Comparison of ENCODE assay signal across 19 cellular contexts in genomic region chr6:46144270-46144669, GRCh38. TPM values are rescaled to one million over a fixed set of nuclear protein-coding genes. Genes with fewer than 3 reads are reported as not detected.
DNase-seq lines count a peak whose midpoint lies in the region; ATAC-seq, FAIRE-seq and TF ChIP-seq lines count a peak whose summit lies in the region.
"Had no signal": no experiment of that assay in that cellular context is flagged by ENCODE, and none has a peak within 500 bp of the region (broad histone marks: within the 10 kb centered on the region; RNA-seq: fewer than 3 reads in every experiment).

No MANE protein-coding gene starts in this region.

- POLR2A ChIA-PET in HEK293 (lab: Yijun Ruan, JAX), result no interaction called here
- POLR2A ChIA-PET in GM12878 (lab: Charles Lee), result no interaction called here

- intact Hi-C loops in GM12878 (cut with micrococcal nuclease; ENCODE audit: unreplicated experiment) (no loop called here), thyroid gland (cut with DNase I) (no loop called here)

- CTCF ChIA-PET in HEK293 (lab: Yijun Ruan, JAX), result interaction anchor here (0.9 kb wide), 1 partner anchor 15 kb away, joined by 3 read pairs; no protein-coding TSS in a partner anchor
- CTCF ChIA-PET in GM12878 (lab: Yijun Ruan, JAX), result no interaction called here

- 94% methylated on average over 1 of the region's 1 CpG for WGBS in GM12878 (ENCODE audit: insufficient coverage, insufficient replicate concordance, low lambda C conversion rate, missing lambda C conversion rate)
- 68 to 69% methylated on average over 1 of the region's 1 CpG for WGBS in thyroid gland, 2 donors

- DNase-seq in GM18507 (ENCODE audit: extremely low spot score, insufficient read length, low read depth) (no peak), GM12878 (ENCODE audit: low read depth, low spot score) (no peak), thyroid gland (peak; percentile 12 to 35), osteocyte (ENCODE audit: extremely low spot score, unreplicated experiment) (no peak), NCI-H2107 (lab: John Stamatoyannopoulos, UW) (no peak)
- no peak for DNase-seq in activated T-cell treated with anti-CD3 and anti-CD28 coated beads, Interleukin-2, amount 50 U/mL, for 72 hours
- DNase-seq: ACHN; Calu3; CD4-positive, CD25-positive, alpha-beta regulatory T cell; DMS 273 treated with DMSO at 0.1 percent for 48 hours; GOT3; HFFc6; KG1 had no signal

- H3K4me1 ChIP-seq in HEK293 (ENCODE audit: control insufficient read depth, insufficient read depth, low read length) (no peaks in the 10 kb centered on the region), GM12878 (ENCODE audit: control insufficient read depth, insufficient read depth, low read length) (no peaks in the 10 kb centered on the region), thyroid gland (peaks cover 0 to 6% of the 10 kb centered on the region in 2 donors)
- H3K4me1 ChIP-seq: BLaER1 treated with 17β-estradiol and CSF1 and Interleukin-3, amounts not matched to agents 10 nM and 100 nM had no signal

- H3K27ac Mint-ChIP-seq in activated T-cell treated with anti-CD3 and anti-CD28 coated beads, Interleukin-2, amount 50 U/mL, for 72 hours, result no peak overlapping the region
- no peak overlapping the region for H3K27ac Mint-ChIP-seq in osteocyte (ENCODE audit: unreplicated experiment)
- H3K27ac Mint-ChIP-seq: CD4-positive, CD25-positive, alpha-beta regulatory T cell; HFFc6; IgD-negative memory B cell had no signal

- no peaks in the 10 kb centered on the region; the same call in 1 of the 2 replicates for H3K79me2 ChIP-seq in GM12878 (ENCODE audit: control insufficient read depth, insufficient read depth, low read length)

- H2AFZ ChIP-seq in GM12878 (ENCODE audit: control insufficient read depth, low read depth, low read length), result no peak overlapping the region

- H3K9me3 ChIP-seq in HEK293 (ENCODE audit: control insufficient read depth, insufficient read depth, low read depth, low read length), result no peaks in the 10 kb centered on the region
- no peaks in the 10 kb centered on the region for H3K9me3 ChIP-seq in GM12878 (replicated peaks; ENCODE audit: control insufficient read depth, insufficient read depth, low read length)
- H3K9me3 ChIP-seq in thyroid gland, result no peaks in the 10 kb centered on the region
- H3K9me3 ChIP-seq: BLaER1 treated with 17β-estradiol and CSF1 and Interleukin-3, amounts not matched to agents 10 nM and 100 nM; HAP-1 had no signal

- TF ChIP-seq EP300 in GM12878 (IDR thresholded peaks at IDR 0.05; ENCODE audit: borderline replicate concordance in 1 of 2, control insufficient read depth in 1 of 2, low read depth in 2 of 2, low read length in 2 of 2), result no peak

- in situ Hi-C loops in GM12878 (cut with MboI), result no loop called here

- BruUV-seq in GM12878 (replicated peaks; lab: Mats Ljungman, UMichigan), result TSS peak; percentile 5

- TF ChIP-seq RAD21 in GM12878 (IDR thresholded peaks at IDR 0.05; ENCODE audit: insufficient read depth, low read depth, low read length), result no peak

- SMC1A ChIA-PET in GM12878 (lab: Charles Lee; ENCODE audit: uncharacterized antibody, unreplicated experiment), result no interaction called here

- H3K9me3 Mint-ChIP-seq in activated T-cell treated with anti-CD3 and anti-CD28 coated beads, Interleukin-2, amount 50 U/mL, for 72 hours, result no peaks in the 10 kb centered on the region
- no peaks in the 10 kb centered on the region for H3K9me3 Mint-ChIP-seq in osteocyte (ENCODE audit: unreplicated experiment)
- H3K9me3 Mint-ChIP-seq: CD4-positive, CD25-positive, alpha-beta regulatory T cell; HFFc6; IgD-negative memory B cell had no signal

- no peaks in the 10 kb centered on the region for H4K20me1 ChIP-seq in GM12878 (ENCODE audit: control insufficient read depth, insufficient read depth)
- H4K20me1 ChIP-seq: BLaER1 treated with 17β-estradiol and CSF1 and Interleukin-3, amounts not matched to agents 10 nM and 100 nM had no signal

- no peak overlapping the region for H3K4me3 Mint-ChIP-seq in activated T-cell treated with anti-CD3 and anti-CD28 coated beads, Interleukin-2, amount 50 U/mL, for 72 hours
- H3K4me3 Mint-ChIP-seq in osteocyte (ENCODE audit: unreplicated experiment), result no peak overlapping the region
- H3K4me3 Mint-ChIP-seq: CD4-positive, CD25-positive, alpha-beta regulatory T cell; HFFc6; IgD-negative memory B cell had no signal

- H3K4me2 ChIP-seq in GM12878 (ENCODE audit: control insufficient read depth, insufficient read depth), result no peak overlapping the region
- H3K4me2 ChIP-seq: BLaER1 treated with 17β-estradiol and CSF1 and Interleukin-3, amounts not matched to agents 10 nM and 100 nM had no signal

- no peaks in the 10 kb centered on the region for H3K27me3 ChIP-seq in GM12878 (replicated peaks in 1 of 2; ENCODE audit: control insufficient read depth in 2 of 2, insufficient read depth in 2 of 2, low read length in 1 of 2)
- no peaks in the 10 kb centered on the region for H3K27me3 ChIP-seq in thyroid gland
- H3K27me3 ChIP-seq: BLaER1 treated with 17β-estradiol and CSF1 and Interleukin-3, amounts not matched to agents 10 nM and 100 nM had no signal

- H3K36me3 ChIP-seq in HEK293 (ENCODE audit: control insufficient read depth in 2 of 2, insufficient read depth in 1 of 2, low read length in 2 of 2) (peaks cover 0 to 7% of the 10 kb centered on the region in 2 experiments; a peak in 1 of 3 replicates), GM12878 (ENCODE audit: control insufficient read depth in 2 of 2, insufficient read depth in 2 of 2, low read length in 1 of 2) (peaks cover 0 to 7% of the 10 kb centered on the region in 2 experiments; a peak in 2 of 4 replicates), thyroid gland (peaks cover 0 to 3% of the 10 kb centered on the region in 2 donors)
- H3K36me3 ChIP-seq: BLaER1 treated with 17β-estradiol and CSF1 and Interleukin-3, amounts not matched to agents 10 nM and 100 nM; HAP-1 had no signal

- RAD21 ChIA-PET in GM12878 (lab: Charles Lee; ENCODE audit: unreplicated experiment), result no interaction called here

- H3K9ac ChIP-seq in GM12878 (ENCODE audit: control insufficient read depth, insufficient read depth, low read length), result no peak overlapping the region
- H3K9ac ChIP-seq: BLaER1 treated with 17β-estradiol and CSF1 and Interleukin-3, amounts not matched to agents 10 nM and 100 nM had no signal

- H3K27ac ChIP-seq in HEK293 (ENCODE audit: extremely low read depth, low read depth, low read length) (no peak overlapping the region), GM12878 (ENCODE audit: control insufficient read depth, insufficient read depth) (no peak overlapping the region), thyroid gland (no peak overlapping the region)
- H3K27ac ChIP-seq: BLaER1 treated with 17β-estradiol and CSF1 and Interleukin-3, amounts not matched to agents 10 nM and 100 nM had no signal

- TF ChIP-seq CTCF in HEK293 (tag by site-specific recombination; IDR thresholded peaks at IDR 0.05), result no peak
- TF ChIP-seq CTCF in GM12878 (IDR thresholded peaks at IDR 0.05 in 2 of 3, conservative IDR thresholded peaks at IDR 0.05 in 1 of 3; ENCODE audit: control insufficient read depth in 2 of 3, extremely low read depth in 1 of 3, insufficient read depth in 1 of 3, low read depth in 3 of 3, low read length in 3 of 3), result no peak
- TF ChIP-seq CTCF in thyroid gland (IDR thresholded peaks at IDR 0.05), result no peak
- no peak for TF ChIP-seq CTCF in osteocyte (IDR thresholded peaks at IDR 0.05)

- H3K27me3 Mint-ChIP-seq in activated T-cell treated with anti-CD3 and anti-CD28 coated beads, Interleukin-2, amount 50 U/mL, for 72 hours (ENCODE audit: low read depth), result no peaks in the 10 kb centered on the region
- peaks cover 27% of the 10 kb centered on the region for H3K27me3 Mint-ChIP-seq in osteocyte (ENCODE audit: unreplicated experiment)
- H3K27me3 Mint-ChIP-seq: CD4-positive, CD25-positive, alpha-beta regulatory T cell; IgD-negative memory B cell had no signal

- no peak overlapping the region for H3K4me3 ChIP-seq in HEK293 (ENCODE audit: low read depth, low read length)
- no peak overlapping the region for H3K4me3 ChIP-seq in GM12878
- H3K4me3 ChIP-seq in thyroid gland (replicated peaks in 1 of 3), result no peak overlapping the region
- H3K4me3 ChIP-seq: BLaER1 treated with 17β-estradiol and CSF1 and Interleukin-3, amounts not matched to agents 10 nM and 100 nM; HAP-1 had no signal

- no peaks in the 10 kb centered on the region for H3K36me3 Mint-ChIP-seq in activated T-cell treated with anti-CD3 and anti-CD28 coated beads, Interleukin-2, amount 50 U/mL, for 72 hours (ENCODE audit: insufficient read depth in 2 of 2)
- H3K36me3 Mint-ChIP-seq in osteocyte (ENCODE audit: unreplicated experiment), result no peaks in the 10 kb centered on the region
- H3K36me3 Mint-ChIP-seq: CD4-positive, CD25-positive, alpha-beta regulatory T cell had no signal

- TF ChIP-seq POLR2A in GM12878 (IDR thresholded peaks at IDR 0.05; ENCODE audit: low read depth, low read length), result no peak
- TF ChIP-seq POLR2A in thyroid gland (IDR thresholded peaks at IDR 0.05), result no peak

- FAIRE-seq in GM18507 (lab: Jason Lieb, UNC) (peak; percentile 45), GM12878 (lab: Jason Lieb, UNC) (no peak)

- H3K4me1 Mint-ChIP-seq in activated T-cell treated with anti-CD3 and anti-CD28 coated beads, Interleukin-2, amount 50 U/mL, for 72 hours (ENCODE audit: low read depth), result no peaks in the 10 kb centered on the region
- H3K4me1 Mint-ChIP-seq in osteocyte (ENCODE audit: unreplicated experiment), result no peaks in the 10 kb centered on the region
- H3K4me1 Mint-ChIP-seq: IgD-negative memory B cell had no signal

- no peak for ATAC-seq in GM12878
- ATAC-seq in activated T-cell treated with anti-CD3 and anti-CD28 coated beads, Interleukin-2, amount 50 U/mL, for 72 hours (replicated peaks in 1 of 2), result no peak

RNA-seq across cellular contexts. Expression of gene ENPP4, which starts 14.5 kb away (rescaled TPM):
- 28.7 and 32.5 TPM in 2 replicates for total RNA-seq in GM12878 (2013; cell fraction: nucleolus; rRNA removed)
- 4.7 and 6.5 TPM in 2 replicates for total RNA-seq in GM12878 (2014; rRNA removed)
- 7.3 and 7.5 TPM in 2 replicates for total RNA-seq in GM12878 (2014; rRNA removed; fragmentation: Illumina TruSeq; extraction: Trizol)
- total RNA-seq in GM12878 (2021), result 4.9 and 5.3 TPM in 2 replicates
- 2.0 TPM for polyA plus RNA-seq in GM12878 (2011; ENCODE audit: low read depth)
- 9.7 and 13.9 TPM in 2 replicates for polyA plus RNA-seq in GM12878 (2011; rRNA removed)
- polyA plus RNA-seq in GM12878 (2011; cell fraction: cytosol; rRNA removed), result 2.6 and 3.2 TPM in 2 replicates
- polyA plus RNA-seq in GM12878 (2011; cell fraction: nucleus; rRNA removed), result 3.6 and 4.3 TPM in 2 replicates
- polyA plus RNA-seq in GM12878 (2012), result 4.2 and 8.1 TPM in 2 replicates
- polyA plus RNA-seq in GM12878 (2014; fragmentation: Illumina TruSeq; extraction: Trizol), result 5.8 and 7.1 TPM in 2 replicates
- 1 to 10 TPM; 3.3 to 5.2 TPM for polyA plus RNA-seq in GM12878 (2014; fragmentation: Nextera tagmentation; extraction: Ambion mirVana)
- 2.7 and 3.9 TPM in 2 replicates for polyA plus RNA-seq in GM12878 (2014; rRNA removed)
- 1 to 10 TPM; 5.2 to 5.4 TPM for polyA plus RNA-seq in GM12878 (2016; fragmentation: Nextera tagmentation; extraction: Ambion mirVana)
- 6.1 and 10.5 TPM in 2 replicates for polyA minus RNA-seq in GM12878 (2011; rRNA and poly(A)+ RNA removed)
- polyA minus RNA-seq in GM12878 (2011; cell fraction: cytosol; rRNA and poly(A)+ RNA removed), result 3.3 and 4.0 TPM in 2 replicates
- polyA minus RNA-seq in GM12878 (2011; cell fraction: nucleus; rRNA and poly(A)+ RNA removed), result 6.6 and 6.8 TPM in 2 replicates
- total RNA-seq in thyroid gland, result 10 to 100 TPM; 16.2 to 26.3 (median 20.5) TPM
- 1 to 10 TPM; 5.8 to 6.9 TPM for total RNA-seq in activated T-cell treated with anti-CD3 and anti-CD28 coated beads, Interleukin-2, amount 50 U/mL, for 72 hours
- 0.18 and 0.27 TPM in 2 replicates for total RNA-seq in osteocyte
- total RNA-seq: A172 had no signal

RNA-seq across cellular contexts. Expression of gene ENPP5, which starts 26.5 kb away (rescaled TPM):
- total RNA-seq in GM12878 (2013; cell fraction: nucleolus; rRNA removed), result 0.50 and 0.73 TPM in 2 replicates
- total RNA-seq in GM12878 (2014; rRNA removed) (not detected in 2 replicates), GM12878 (2014; rRNA removed; fragmentation: Illumina TruSeq; extraction: Trizol) (not detected in 2 replicates), GM12878 (2021) (not detected in 2 replicates), thyroid gland (100 to 1,000 TPM in 1 of 4 donors, 10 to 100 TPM in 3; 47.7 to 103 (median 57.9) TPM), osteocyte (not detected in 2 replicates)
- polyA plus RNA-seq in GM12878 (2011; ENCODE audit: low read depth), result 0.17 TPM
- polyA plus RNA-seq in GM12878 (2011; rRNA removed) (0.03 TPM in 1 of 2 replicates, not detected in the other), GM12878 (2014; fragmentation: Illumina TruSeq; extraction: Trizol) (0.07 TPM in 1 of 2 replicates, not detected in the other), GM12878 (2014; fragmentation: Nextera tagmentation; extraction: Ambion mirVana) (under 1 TPM in 1 of 2 experiments, not detected in 1; 0.05 TPM), GM12878 (2014; rRNA removed) (not detected in 2 replicates), GM12878 (2016; fragmentation: Nextera tagmentation; extraction: Ambion mirVana) (not detected)
- not detected in 2 replicates for polyA plus RNA-seq in GM12878 (2011; cell fraction: cytosol; rRNA removed)
- 0.03 TPM in 1 of 2 replicates, not detected in the other for polyA plus RNA-seq in GM12878 (2011; cell fraction: nucleus; rRNA removed)
- 0.27 and 0.93 TPM in 2 replicates for polyA plus RNA-seq in GM12878 (2012)
- not detected in 2 replicates for polyA minus RNA-seq in GM12878 (2011; rRNA and poly(A)+ RNA removed)
- not detected in 2 replicates for polyA minus RNA-seq in GM12878 (2011; cell fraction: cytosol; rRNA and poly(A)+ RNA removed)
- not detected in 2 replicates for polyA minus RNA-seq in GM12878 (2011; cell fraction: nucleus; rRNA and poly(A)+ RNA removed)
- under 1 TPM; 0.16 to 0.43 TPM for total RNA-seq in activated T-cell treated with anti-CD3 and anti-CD28 coated beads, Interleukin-2, amount 50 U/mL, for 72 hours
- total RNA-seq: A172; CD4-positive, CD25-positive, alpha-beta regulatory T cell; HFFc6; HT1080 had no signal

Comparison
In these comparisons a context has a peak if more than half of its experiments do, and no peak if none do; other contexts are left out.
1. DNase-seq: peak in thyroid gland (2 of 2); none in GM18507 (single experiment), GM12878 (single experiment), activated T-cell treated with anti-CD3 and anti-CD28 coated beads, Interleukin-2, amount 50 U/mL, for 72 hours (0 of 2), osteocyte (single experiment) and NCI-H2107 (single experiment).
2. RNA of gene ENPP5, which starts 26.5 kb away (total RNA-seq): 47.7 to 103 TPM in thyroid gland; 0.16 to 0.43 TPM in activated T-cell treated with anti-CD3 and anti-CD28 coated beads, Interleukin-2, amount 50 U/mL, for 72 hours, not detected in osteocyte and 0.50 to 0.73 TPM in GM12878; every median in the first group is over 10 times any median in the second.